Comparison of ENCODE assay signal across 9 cellular contexts in the genomic region with DNA sequence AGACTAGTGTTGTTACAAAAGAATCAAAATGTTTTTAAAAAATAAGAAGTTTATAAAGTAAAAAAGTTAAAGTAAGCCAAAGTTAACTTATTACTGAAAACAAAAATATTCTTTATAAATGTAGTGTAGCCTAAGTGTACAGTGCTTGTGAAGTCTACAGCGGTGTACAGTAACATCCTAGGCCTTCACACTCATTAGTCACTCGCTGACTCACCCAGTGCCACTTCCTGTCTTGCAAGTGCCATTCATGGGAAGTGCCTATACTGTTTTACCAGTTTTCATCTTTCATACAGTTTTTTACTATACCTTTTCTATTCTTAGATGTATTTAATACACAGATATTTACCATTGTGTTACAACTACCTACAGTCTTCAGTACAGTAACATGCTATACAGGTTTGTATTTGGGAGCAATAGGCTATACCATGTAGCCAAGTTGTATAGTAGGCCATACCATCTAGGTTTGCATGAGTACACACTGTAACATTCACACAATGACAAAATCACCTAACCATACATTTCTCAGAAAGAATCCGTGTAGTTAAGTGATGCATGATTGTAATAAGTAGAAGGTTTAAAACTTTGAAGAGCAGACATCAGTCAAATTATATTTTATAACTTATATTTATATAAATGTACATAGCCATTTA. TPM values are rescaled to one million over a fixed set of nuclear protein-coding genes. Genes with fewer than 3 reads are reported as not detected.
DNase-seq lines count a peak whose midpoint lies in the region; ATAC-seq and TF ChIP-seq lines count a peak whose summit lies in the region.
"Had no signal": no experiment of that assay in that cellular context is flagged by ENCODE, and none has a peak within 500 bp of the region (broad histone marks: within the 10 kb centered on the region; RNA-seq: fewer than 3 reads in every experiment).

No MANE protein-coding gene starts in this region.

- H3K27ac ChIP-seq in colonic mucosa, result no peak overlapping the region

- no peak overlapping the region for H3K4me3 ChIP-seq in colonic mucosa

- no peaks in the 10 kb centered on the region for H3K9me3 Mint-ChIP-seq in activated naive CD8-positive, alpha-beta T cell treated with anti-CD3 and anti-CD28 coated beads, Interleukin-2, amount 50 U/mL, for 24 hours

- no peak for TF ChIP-seq CTCF in colonic mucosa (IDR thresholded peaks at IDR 0.05)

- intact Hi-C loops in colonic mucosa (cut with DNase I), result no loop called here

- no peak overlapping the region for H3K4me3 Mint-ChIP-seq in activated naive CD8-positive, alpha-beta T cell treated with anti-CD3 and anti-CD28 coated beads, Interleukin-2, amount 50 U/mL, for 24 hours

- peak; percentile 100 for ATAC-seq in activated naive CD8-positive, alpha-beta T cell treated with anti-CD3 and anti-CD28 coated beads, Interleukin-2, amount 50 U/mL, for 24 hours

- no peaks in the 10 kb centered on the region for H3K27me3 ChIP-seq in colonic mucosa

- H3K27me3 Mint-ChIP-seq in activated naive CD8-positive, alpha-beta T cell treated with anti-CD3 and anti-CD28 coated beads, Interleukin-2, amount 50 U/mL, for 24 hours, result peaks cover 2% of the 10 kb centered on the region

- H3K4me1 ChIP-seq in colonic mucosa, result no peaks in the 10 kb centered on the region

- no peaks in the 10 kb centered on the region for H3K9me3 ChIP-seq in colonic mucosa

- no peak overlapping the region for H3K27ac Mint-ChIP-seq in activated naive CD8-positive, alpha-beta T cell treated with anti-CD3 and anti-CD28 coated beads, Interleukin-2, amount 50 U/mL, for 24 hours

- no peaks in the 10 kb centered on the region for H3K36me3 ChIP-seq in colonic mucosa

- H3K4me1 Mint-ChIP-seq in activated naive CD8-positive, alpha-beta T cell treated with anti-CD3 and anti-CD28 coated beads, Interleukin-2, amount 50 U/mL, for 24 hours, result peaks cover 9% of the 10 kb centered on the region

- no peaks in the 10 kb centered on the region for H3K36me3 Mint-ChIP-seq in activated naive CD8-positive, alpha-beta T cell treated with anti-CD3 and anti-CD28 coated beads, Interleukin-2, amount 50 U/mL, for 24 hours (ENCODE audit: low read depth)

- DNase-seq in activated gamma-delta T cell treated with Interleukin-2 at 50 U/mL for 16 hours (peak; percentile 30), activated gamma-delta T cell (lab: John Stamatoyannopoulos, UW) (no peak), NOMO-1 treated with DMSO at 0.1 percent for 48 hours (lab: John Stamatoyannopoulos, UW; ENCODE audit: unreplicated experiment) (peak; percentile 80), smooth muscle cell of the brain vasculature (ENCODE audit: low read depth, low spot score) (peak; percentile 26), colonic mucosa (no peak), NCI-H1417 (lab: John Stamatoyannopoulos, UW) (no peak), NCI-H1694 (lab: John Stamatoyannopoulos, UW) (no peak)
- DNase-seq in activated naive CD8-positive, alpha-beta T cell treated with anti-CD3 and anti-CD28 coated beads, Interleukin-2, amount 50 U/mL, for 24 hours, result peak; percentile 54

- no peak overlapping the region for H3K9ac ChIP-seq in colonic mucosa (ENCODE audit: low read depth in 2 of 2, low read length in 2 of 2)

RNA-seq across cellular contexts. Expression of gene SERPINB7, which starts 13.4 kb away (rescaled TPM):
- total RNA-seq in colonic mucosa, result not detected
- total RNA-seq: subcutaneous adipose tissue had no signal

Comparison
In these comparisons a context has a peak if more than half of its experiments do, and no peak if none do; other contexts are left out.
1. DNase-seq: peak in activated gamma-delta T cell treated with Interleukin-2 at 50 U/mL for 16 hours (single experiment), NOMO-1 treated with DMSO at 0.1 percent for 48 hours (single experiment), activated naive CD8-positive, alpha-beta T cell treated with anti-CD3 and anti-CD28 coated beads, Interleukin-2, amount 50 U/mL, for 24 hours (single experiment) and smooth muscle cell of the brain vasculature (single experiment); none in activated gamma-delta T cell (single experiment), colonic mucosa (single experiment), NCI-H1417 (0 of 3) and NCI-H1694 (single experiment).